ENCODE assay signal across 8 cellular contexts in the genomic region with DNA sequence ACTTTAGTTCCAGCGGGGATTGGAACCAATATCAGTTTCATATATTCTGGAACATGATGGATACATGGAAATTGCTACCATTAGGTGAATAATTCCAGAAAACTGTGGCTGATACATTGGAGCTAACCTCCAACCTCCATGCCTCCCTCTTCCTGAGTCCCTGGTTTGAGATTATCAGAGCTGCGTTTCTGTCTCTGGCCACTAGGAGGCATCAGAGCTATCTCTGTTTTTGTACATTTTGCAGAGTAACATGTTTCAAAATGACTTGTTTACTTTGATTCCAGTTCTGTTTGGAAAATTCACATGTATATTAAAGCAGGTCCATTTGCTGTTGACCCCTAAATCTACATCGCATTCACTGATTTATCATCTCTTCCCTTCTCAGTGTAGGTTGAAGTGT. TPM values are rescaled to one million over a fixed set of nuclear protein-coding genes. Genes with fewer than 3 reads are reported as not detected.
A peak's percentile ranks its signal among the peaks of the same experiment; 100 is the strongest.
DNase-seq lines count a peak whose midpoint lies in the region; TF ChIP-seq lines count a peak whose summit lies in the region.

No MANE protein-coding gene starts in this region.

- no peaks in the 10 kb centered on the region for H3K4me1 Mint-ChIP-seq in activated T-cell treated with anti-CD3 and anti-CD28 coated beads, Interleukin-2, amount 50 U/mL, for 24 hours (ENCODE audit: low read depth)

- TF ChIP-seq CTCF in GM12864 (IDR thresholded peaks at IDR 0.05; ENCODE audit: low read depth, low read length, missing control alignments) = peak; percentile 71

- no peaks in the 10 kb centered on the region for H3K9me3 Mint-ChIP-seq in activated T-cell treated with anti-CD3 and anti-CD28 coated beads, Interleukin-2, amount 50 U/mL, for 24 hours

- peaks cover 10% of the 10 kb centered on the region for H3K27me3 Mint-ChIP-seq in activated T-cell treated with anti-CD3 and anti-CD28 coated beads, Interleukin-2, amount 50 U/mL, for 24 hours

- DNase-seq in AG08396 (ENCODE audit: low spot score) (peak; percentile 49), GM12864 (ENCODE audit: low read depth) (no peak), M059J (ENCODE audit: low read depth) (peak; percentile 34), globus pallidus (ENCODE audit: low spot score) (peak; percentile 11), amniotic stem cell (lab: John Stamatoyannopoulos, UW) (no peak), NK-92 (lab: John Stamatoyannopoulos, UW; ENCODE audit: unreplicated experiment) (no peak)
- DNase-seq in activated T-cell treated with anti-CD3 and anti-CD28 coated beads, Interleukin-2, amount 50 U/mL, for 24 hours = peak; percentile 42
- DNase-seq in stimulated activated CD4-positive, alpha-beta T cell treated with anti-CD3 and anti-CD28 coated beads, Interleukin-1b, Interleukin-23, amount 100 ng/mL, for 48 hours = peak; percentile 8

- no peak overlapping the region for H3K4me3 ChIP-seq in GM12864 (ENCODE audit: low read depth, low read length)

- no peak overlapping the region for H3K4me3 Mint-ChIP-seq in activated T-cell treated with anti-CD3 and anti-CD28 coated beads, Interleukin-2, amount 50 U/mL, for 24 hours

- H3K27ac Mint-ChIP-seq in activated T-cell treated with anti-CD3 and anti-CD28 coated beads, Interleukin-2, amount 50 U/mL, for 24 hours = no peak overlapping the region

- H3K36me3 Mint-ChIP-seq in activated T-cell treated with anti-CD3 and anti-CD28 coated beads, Interleukin-2, amount 50 U/mL, for 24 hours (ENCODE audit: low read depth) = no peaks in the 10 kb centered on the region

RNA-seq across cellular contexts. Expression of gene RAB40AL, which starts 2.4 kb away (rescaled TPM):
- 0.25 TPM in 1 of 2 replicates, not detected in the other for total RNA-seq in M059J (2014; rRNA removed; shearing (Covaris generic))

Comparison
In these comparisons a context has a peak if more than half of its experiments do, and no peak if none do; other contexts are left out.
1. DNase-seq: peak in AG08396 (single experiment), M059J (single experiment), activated T-cell treated with anti-CD3 and anti-CD28 coated beads, Interleukin-2, amount 50 U/mL, for 24 hours (single experiment), globus pallidus (single experiment) and stimulated activated CD4-positive, alpha-beta T cell treated with anti-CD3 and anti-CD28 coated beads, Interleukin-1b, Interleukin-23, amount 100 ng/mL, for 48 hours (single experiment); none in GM12864 (single experiment), amniotic stem cell (single experiment) and NK-92 (single experiment).